9 cellular contexts compared by ENCODE assay signal in the genomic region with DNA sequence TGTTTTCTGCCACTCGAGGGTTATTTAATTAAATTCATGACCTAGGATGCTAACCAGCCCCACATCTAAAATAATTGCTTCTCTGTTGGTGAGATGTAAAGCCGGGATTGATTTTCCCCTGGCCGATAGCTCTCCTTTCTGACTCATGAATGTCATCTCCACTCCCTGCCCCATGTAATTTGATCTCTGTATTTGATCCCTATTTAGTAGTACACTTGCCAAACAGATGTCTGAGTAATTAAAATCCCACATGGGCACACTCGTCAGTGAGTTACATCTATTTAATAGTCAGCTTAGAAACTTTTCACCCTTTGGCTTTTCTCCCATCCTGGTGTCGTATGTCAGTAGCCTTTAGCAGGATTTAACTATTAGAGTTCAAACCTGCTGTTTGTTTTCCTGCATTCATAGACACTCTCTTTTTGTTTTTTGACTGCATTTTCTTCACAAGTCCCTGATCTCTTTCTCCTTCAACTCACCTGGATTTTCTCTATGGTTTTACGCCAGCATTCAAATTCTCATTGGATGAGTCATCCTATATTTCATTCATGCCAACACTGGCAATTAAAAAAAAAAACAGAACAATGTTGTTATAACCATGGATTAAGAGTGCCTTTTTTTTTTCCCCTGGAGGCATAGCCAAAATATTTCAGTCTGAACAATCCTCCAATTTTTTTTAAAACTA.
DNase-seq lines count a peak whose midpoint lies in the region; ATAC-seq and TF ChIP-seq lines count a peak whose summit lies in the region.
"Had no signal": no experiment of that assay in that cellular context is flagged by ENCODE, and none has a peak within 500 bp of the region (broad histone marks: within the 10 kb centered on the region; RNA-seq: fewer than 3 reads in every experiment).

No MANE protein-coding gene starts in this region.

- peaks cover 20% of the 10 kb centered on the region for H3K4me1 Mint-ChIP-seq in stimulated activated effector memory CD8-positive, alpha-beta T cell treated with anti-CD3 and anti-CD28 coated beads, Interleukin-12 subunit alpha, Interleukin-12 subunit beta, amount 100 ng/mL, for 72 hours

- no peaks in the 10 kb centered on the region for H3K9me2 ChIP-seq in SK-N-SH

- no peak overlapping the region for H3K27ac Mint-ChIP-seq in stimulated activated effector memory CD8-positive, alpha-beta T cell treated with anti-CD3 and anti-CD28 coated beads, Interleukin-12 subunit alpha, Interleukin-12 subunit beta, amount 100 ng/mL, for 72 hours
- H3K27ac Mint-ChIP-seq: activated CD4-positive, alpha-beta memory T cell treated with anti-CD3 and anti-CD28 coated beads, Interleukin-2, amount 10 ng/mL, durations not matched to agents 7 days and 5 days had no signal

- peak overlapping the region; percentile 21 to 58 for H3K27ac ChIP-seq in SK-N-SH (ENCODE audit: low read depth in 2 of 2, low read length in 1 of 2)

- peak overlapping the region; percentile 46; the same call in 1 of the 2 replicates for H3K4me2 ChIP-seq in SK-N-SH

- no peak overlapping the region for H2AFZ ChIP-seq in SK-N-SH (ENCODE audit: low read depth)

- H3K4me1 ChIP-seq in SK-N-SH (ENCODE audit: control insufficient read depth in 1 of 2, insufficient read depth in 2 of 2, low read depth in 1 of 2, low read length in 1 of 2) = peaks cover 8 to 25% of the 10 kb centered on the region in 2 experiments; a peak in 3 of 4 replicates

- H3K9me3 Mint-ChIP-seq in stimulated activated effector memory CD8-positive, alpha-beta T cell treated with anti-CD3 and anti-CD28 coated beads, Interleukin-12 subunit alpha, Interleukin-12 subunit beta, amount 100 ng/mL, for 72 hours = no peaks in the 10 kb centered on the region
- H3K9me3 Mint-ChIP-seq: activated CD4-positive, alpha-beta memory T cell treated with anti-CD3 and anti-CD28 coated beads, Interleukin-2, amount 10 ng/mL, durations not matched to agents 7 days and 5 days had no signal

- H3K9ac ChIP-seq in SK-N-SH = no peak overlapping the region

- no peaks in the 10 kb centered on the region for H3K36me3 ChIP-seq in MG63
- H3K36me3 ChIP-seq in SK-N-SH (replicated peaks in 1 of 2; ENCODE audit: control insufficient read depth in 1 of 2, insufficient read depth in 2 of 2, low read length in 1 of 2) = no peaks in the 10 kb centered on the region

- H3K27me3 ChIP-seq in MG63 (no peaks in the 10 kb centered on the region), SK-N-SH (ENCODE audit: insufficient read depth) (no peaks in the 10 kb centered on the region)

- no peak overlapping the region for H3K4me3 Mint-ChIP-seq in stimulated activated effector memory CD8-positive, alpha-beta T cell treated with anti-CD3 and anti-CD28 coated beads, Interleukin-12 subunit alpha, Interleukin-12 subunit beta, amount 100 ng/mL, for 72 hours
- H3K4me3 Mint-ChIP-seq: activated CD4-positive, alpha-beta memory T cell treated with anti-CD3 and anti-CD28 coated beads, Interleukin-2, amount 10 ng/mL, durations not matched to agents 7 days and 5 days had no signal

- DNase-seq in AG20443 (ENCODE audit: low spot score) = peak; percentile 74
- DNase-seq in MG63 = peak; percentile 49
- DNase-seq in SK-N-SH = peak; percentile 72
- DNase-seq in kidney tubule cell (ENCODE audit: low spot score) = peak; percentile 78
- DNase-seq in Ammon's horn (ENCODE audit: low spot score) = no peak
- no peak for DNase-seq in midbrain (lab: John Stamatoyannopoulos, UW)
- DNase-seq in stimulated activated effector memory CD8-positive, alpha-beta T cell treated with anti-CD3 and anti-CD28 coated beads, Interleukin-12 subunit alpha, Interleukin-12 subunit beta, amount 100 ng/mL, for 72 hours (ENCODE audit: low spot score in 2 of 2) = no peak
- DNase-seq: activated CD4-positive, alpha-beta memory T cell treated with anti-CD3 and anti-CD28 coated beads, Interleukin-2, amount 10 ng/mL, durations not matched to agents 7 days and 5 days had no signal

- H3K9me3 ChIP-seq in MG63 (no peaks in the 10 kb centered on the region), SK-N-SH (no peaks in the 10 kb centered on the region)

- no peaks in the 10 kb centered on the region for H3K36me3 Mint-ChIP-seq in stimulated activated effector memory CD8-positive, alpha-beta T cell treated with anti-CD3 and anti-CD28 coated beads, Interleukin-12 subunit alpha, Interleukin-12 subunit beta, amount 100 ng/mL, for 72 hours

- TF ChIP-seq RAD21 in SK-N-SH (IDR thresholded peaks at IDR 0.05; ENCODE audit: low read length) = no peak

- WGBS in SK-N-SH (ENCODE audit: low lambda C conversion rate) = 2% methylated on average over 6 of the region's 6 CpGs

- no peaks in the 10 kb centered on the region for H3K79me2 ChIP-seq in SK-N-SH (ENCODE audit: insufficient read depth)

- TF ChIP-seq CTCF in SK-N-SH (IDR thresholded peaks at IDR 0.05) = no peak

- CTCF ChIA-PET in SK-N-SH (lab: Yijun Ruan, JAX) = interaction anchor here (1.3 to 1.8 kb wide), 2 partner anchors 14 to 42 kb away, joined by 3 to 6 read pairs; no protein-coding TSS in a partner anchor

- no peak for ATAC-seq in stimulated activated effector memory CD8-positive, alpha-beta T cell treated with anti-CD3 and anti-CD28 coated beads, Interleukin-12 subunit alpha, Interleukin-12 subunit beta, amount 100 ng/mL, for 72 hours
- no peak for ATAC-seq in GM18858 (IDR thresholded peaks at IDR 0.05; ENCODE audit: unreplicated experiment)

- TF ChIP-seq EP300 in SK-N-SH (IDR thresholded peaks at IDR 0.05; ENCODE audit: borderline replicate concordance in 1 of 2, low read depth in 1 of 2, low read length in 1 of 2) = peak; percentile 71 to 90

- H3F3A ChIP-seq in SK-N-SH (replicated peaks; ENCODE audit: insufficient read depth) = peaks cover 18% of the 10 kb centered on the region

- no peaks in the 10 kb centered on the region for H4K20me1 ChIP-seq in SK-N-SH (ENCODE audit: insufficient read depth)

- POLR2A ChIA-PET in SK-N-SH (lab: Yijun Ruan, JAX) = no interaction called here

- H3K4me3 ChIP-seq in MG63 (no peak overlapping the region), SK-N-SH (ENCODE audit: low read depth in 2 of 2, low read length in 1 of 2) (no peak overlapping the region)

TF ChIP-seq in SK-N-SH, 30 proteins besides CTCF, POLR2A, EP300 and RAD21 (continues in another document):
- TF ChIP-seq RCOR1 (IDR thresholded peaks at IDR 0.05; ENCODE audit: low read length) (peak; percentile 81), TEAD4 (IDR thresholded peaks at IDR 0.05; ENCODE audit: borderline replicate concordance, insufficient read depth) (peak; percentile 62; the same call in 1 of the 2 replicates), FOXJ3 (CRISPR knock-in tag; IDR thresholded peaks at IDR 0.05) (0 out of 2 replicates have a peak, but pooled peaks have one; percentile 33), CHD2 (IDR thresholded peaks at IDR 0.05; ENCODE audit: low read length, partially characterized antibody) (peak; percentile 64), RXRA (IDR thresholded peaks at IDR 0.05; ENCODE audit: borderline replicate concordance, low read depth) (peak; percentile 74), TCF12 (IDR thresholded peaks at IDR 0.05) (peak; percentile 93), JUND (IDR thresholded peaks at IDR 0.05) (peak; percentile 41), TAF1 (IDR thresholded peaks at IDR 0.05; ENCODE audit: borderline replicate concordance, low read depth, low read length) (no peak), GATA2 (CRISPR knock-in tag; IDR thresholded peaks at IDR 0.05) (peak; percentile 68), EZH2phosphoT487 (IDR thresholded peaks at IDR 0.05; ENCODE audit: borderline replicate concordance, low read depth) (no peak), ELF1 (IDR thresholded peaks at IDR 0.05) (no peak), GABPA (IDR thresholded peaks at IDR 0.05; ENCODE audit: low read depth) (no peak), NFIC (IDR thresholded peaks at IDR 0.05; ENCODE audit: borderline replicate concordance) (peak; percentile 86; the same call in 1 of the 2 replicates), POLR2AphosphoS5 (IDR thresholded peaks at IDR 0.05; ENCODE audit: low read depth, low read length) (peak; percentile 58; the same call in 1 of the 2 replicates), MEF2A (IDR thresholded peaks at IDR 0.05; ENCODE audit: borderline replicate concordance, low read depth) (peak; percentile 54; the same call in 1 of the 2 replicates)
- TF ChIP-seq, protein P1, sequence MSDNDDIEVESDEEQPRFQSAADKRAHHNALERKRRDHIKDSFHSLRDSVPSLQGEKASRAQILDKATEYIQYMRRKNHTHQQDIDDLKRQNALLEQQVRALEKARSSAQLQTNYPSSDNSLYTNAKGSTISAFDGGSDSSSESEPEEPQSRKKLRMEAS (IDR thresholded peaks at IDR 0.05; ENCODE audit: low read depth) = peak; percentile 33; the same call in 1 of the 2 replicates
- TF ChIP-seq, protein P2, sequence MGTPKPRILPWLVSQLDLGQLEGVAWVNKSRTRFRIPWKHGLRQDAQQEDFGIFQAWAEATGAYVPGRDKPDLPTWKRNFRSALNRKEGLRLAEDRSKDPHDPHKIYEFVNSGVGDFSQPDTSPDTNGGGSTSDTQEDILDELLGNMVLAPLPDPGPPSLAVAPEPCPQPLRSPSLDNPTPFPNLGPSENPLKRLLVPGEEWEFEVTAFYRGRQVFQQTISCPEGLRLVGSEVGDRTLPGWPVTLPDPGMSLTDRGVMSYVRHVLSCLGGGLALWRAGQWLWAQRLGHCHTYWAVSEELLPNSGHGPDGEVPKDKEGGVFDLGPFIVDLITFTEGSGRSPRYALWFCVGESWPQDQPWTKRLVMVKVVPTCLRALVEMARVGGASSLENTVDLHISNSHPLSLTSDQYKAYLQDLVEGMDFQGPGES (IDR thresholded peaks at IDR 0.05; ENCODE audit: low read depth, low read length) = no peak
- TF ChIP-seq, protein P3, sequence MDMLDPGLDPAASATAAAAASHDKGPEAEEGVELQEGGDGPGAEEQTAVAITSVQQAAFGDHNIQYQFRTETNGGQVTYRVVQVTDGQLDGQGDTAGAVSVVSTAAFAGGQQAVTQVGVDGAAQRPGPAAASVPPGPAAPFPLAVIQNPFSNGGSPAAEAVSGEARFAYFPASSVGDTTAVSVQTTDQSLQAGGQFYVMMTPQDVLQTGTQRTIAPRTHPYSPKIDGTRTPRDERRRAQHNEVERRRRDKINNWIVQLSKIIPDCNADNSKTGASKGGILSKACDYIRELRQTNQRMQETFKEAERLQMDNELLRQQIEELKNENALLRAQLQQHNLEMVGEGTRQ (IDR thresholded peaks at IDR 0.05; ENCODE audit: borderline replicate concordance, low read depth, low read length) = no peak
- TF ChIP-seq, protein P4, sequence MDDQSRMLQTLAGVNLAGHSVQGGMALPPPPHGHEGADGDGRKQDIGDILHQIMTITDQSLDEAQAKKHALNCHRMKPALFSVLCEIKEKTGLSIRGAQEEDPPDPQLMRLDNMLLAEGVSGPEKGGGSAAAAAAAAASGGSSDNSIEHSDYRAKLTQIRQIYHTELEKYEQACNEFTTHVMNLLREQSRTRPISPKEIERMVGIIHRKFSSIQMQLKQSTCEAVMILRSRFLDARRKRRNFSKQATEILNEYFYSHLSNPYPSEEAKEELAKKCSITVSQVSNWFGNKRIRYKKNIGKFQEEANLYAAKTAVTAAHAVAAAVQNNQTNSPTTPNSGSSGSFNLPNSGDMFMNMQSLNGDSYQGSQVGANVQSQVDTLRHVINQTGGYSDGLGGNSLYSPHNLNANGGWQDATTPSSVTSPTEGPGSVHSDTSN (IDR thresholded peaks at IDR 0.05) = peak; percentile 87

Comparison
In these comparisons a context has a peak if more than half of its experiments do, and no peak if none do; other contexts are left out.
1. DNase-seq: peak in AG20443 (single experiment), MG63 (single experiment), SK-N-SH (single experiment) and kidney tubule cell (single experiment); none in Ammon's horn (single experiment), midbrain (single experiment) and stimulated activated effector memory CD8-positive, alpha-beta T cell treated with anti-CD3 and anti-CD28 coated beads, Interleukin-12 subunit alpha, Interleukin-12 subunit beta, amount 100 ng/mL, for 72 hours (0 of 2).